Comparison of ENCODE assay signal across 1 cellular context in the genomic region with DNA sequence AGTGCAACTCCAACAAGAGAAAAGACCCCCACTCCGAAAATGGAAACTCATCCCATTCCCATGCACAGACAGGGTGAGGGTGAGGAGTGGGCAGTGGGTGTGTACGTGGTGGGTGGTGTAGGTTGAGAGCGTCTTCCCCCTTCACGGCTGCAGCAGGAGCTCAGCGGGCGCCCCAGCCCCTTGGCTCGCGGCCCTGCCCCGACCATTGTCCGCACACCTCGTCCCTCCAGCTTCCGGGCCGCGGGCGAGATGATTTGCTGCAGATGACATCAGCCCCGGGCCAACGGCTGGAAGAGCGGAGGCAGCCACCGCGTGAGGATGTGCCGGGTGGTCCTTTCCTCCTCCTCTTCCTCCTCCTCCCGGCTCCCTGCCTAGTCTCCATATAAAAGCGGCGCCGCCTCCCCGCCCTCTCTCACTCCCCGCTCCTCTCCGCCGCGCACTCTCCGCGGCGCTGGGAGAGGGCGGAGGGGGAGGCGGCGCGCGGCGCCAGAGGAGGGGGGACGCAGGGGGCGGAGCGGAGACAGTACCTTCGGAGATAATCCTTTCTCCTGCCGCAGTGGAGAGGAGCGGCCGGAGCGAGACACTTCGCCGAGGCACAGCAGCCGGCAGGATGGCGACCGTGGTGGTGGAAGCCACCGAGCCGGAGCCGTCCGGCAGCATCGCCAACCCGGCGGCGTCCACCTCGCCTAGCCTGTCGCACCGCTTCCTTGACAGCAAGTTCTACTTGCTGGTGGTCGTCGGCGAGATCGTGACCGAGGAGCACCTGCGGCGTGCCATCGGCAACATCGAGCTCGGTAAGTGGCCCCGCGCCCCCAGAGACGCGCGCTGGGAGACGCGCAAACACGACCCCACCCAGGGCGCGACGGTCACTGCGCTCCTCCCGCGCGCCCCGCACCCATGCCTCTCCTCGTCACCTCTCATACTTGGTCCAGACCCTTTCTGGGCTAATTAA.
TF ChIP-seq lines count a peak whose summit lies in the region.

Gene MAP1B, plus strand, starts transcription at position 554 of the 952 bp plus-strand sequence. Its CDS starts 57 bp downstream, at position 611.

TF ChIP-seq in WTC11, 78 proteins besides CTCF, POLR2A, EP300 and RAD21 (continued from another document):
- TF ChIP-seq, protein P1, sequence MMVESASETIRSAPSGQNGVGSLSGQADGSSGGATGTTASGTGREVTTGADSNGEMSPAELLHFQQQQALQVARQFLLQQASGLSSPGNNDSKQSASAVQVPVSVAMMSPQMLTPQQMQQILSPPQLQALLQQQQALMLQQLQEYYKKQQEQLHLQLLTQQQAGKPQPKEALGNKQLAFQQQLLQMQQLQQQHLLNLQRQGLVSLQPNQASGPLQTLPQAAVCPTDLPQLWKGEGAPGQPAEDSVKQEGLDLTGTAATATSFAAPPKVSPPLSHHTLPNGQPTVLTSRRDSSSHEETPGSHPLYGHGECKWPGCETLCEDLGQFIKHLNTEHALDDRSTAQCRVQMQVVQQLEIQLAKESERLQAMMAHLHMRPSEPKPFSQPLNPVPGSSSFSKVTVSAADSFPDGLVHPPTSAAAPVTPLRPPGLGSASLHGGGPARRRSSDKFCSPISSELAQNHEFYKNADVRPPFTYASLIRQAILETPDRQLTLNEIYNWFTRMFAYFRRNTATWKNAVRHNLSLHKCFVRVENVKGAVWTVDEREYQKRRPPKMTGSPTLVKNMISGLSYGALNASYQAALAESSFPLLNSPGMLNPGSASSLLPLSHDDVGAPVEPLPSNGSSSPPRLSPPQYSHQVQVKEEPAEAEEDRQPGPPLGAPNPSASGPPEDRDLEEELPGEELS (CRISPR knock-in tag; IDR thresholded peaks at IDR 0.05) = peak; percentile 54; the same call in 1 of the 2 replicates
- TF ChIP-seq ETV6 (CRISPR knock-in tag; IDR thresholded peaks at IDR 0.05) (peak; percentile 82; the same call in 1 of the 2 replicates), NFE2L1 (CRISPR knock-in tag; IDR thresholded peaks at IDR 0.05) (peak; percentile 13; the same call in 1 of the 2 replicates), ZBTB21 (CRISPR knock-in tag; IDR thresholded peaks at IDR 0.05; ENCODE audit: borderline replicate concordance) (peak; percentile 49), NR3C1 (CRISPR knock-in tag; conservative IDR thresholded peaks at IDR 0.05; ENCODE audit: low read depth) (0 out of 2 replicates have a peak, but pooled peaks have one; percentile 43), JAZF1 (CRISPR knock-in tag; IDR thresholded peaks at IDR 0.05) (no peak), SMAD4 (CRISPR knock-in tag; IDR thresholded peaks at IDR 0.05) (0 out of 2 replicates have a peak, but pooled peaks have one; percentile 15), ZNF263 (CRISPR knock-in tag; IDR thresholded peaks at IDR 0.05; ENCODE audit: low read depth) (peak; percentile 71), FOXP1 (CRISPR knock-in tag; IDR thresholded peaks at IDR 0.05; ENCODE audit: borderline replicate concordance) (peak; percentile 58)
